In the genomic region with DNA sequence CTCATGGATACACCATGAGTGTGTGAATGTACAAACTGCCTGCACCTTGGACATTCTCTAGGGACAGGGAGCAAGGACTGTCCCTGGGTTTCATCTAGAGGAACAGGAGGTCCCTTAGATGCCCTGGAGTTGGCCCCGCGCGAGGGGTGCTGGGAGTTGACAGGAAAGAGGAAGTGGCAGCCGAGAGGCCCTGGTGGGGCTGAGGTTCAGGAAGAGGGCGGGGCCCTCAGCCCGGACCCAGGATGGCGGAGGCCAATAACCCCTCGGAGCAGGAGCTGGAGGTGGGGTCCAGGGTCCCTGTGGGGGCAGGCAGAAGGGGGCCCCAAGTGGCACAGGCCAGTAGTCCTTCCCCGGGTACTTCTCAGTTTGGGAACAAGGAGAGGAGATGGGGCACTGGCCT, we compare ENCODE assay signal across 1 cellular context.
TF ChIP-seq lines count a peak whose summit lies in the region.

No MANE protein-coding gene starts in this region.

TF ChIP-seq in WTC11, 78 proteins besides CTCF, POLR2A, EP300 and RAD21 (continued from another document):
- no peak for TF ChIP-seq IRF2 (CRISPR knock-in tag; IDR thresholded peaks at IDR 0.05; ENCODE audit: borderline replicate concordance, low read depth)
- no peak for TF ChIP-seq CBFB (CRISPR knock-in tag; IDR thresholded peaks at IDR 0.05; ENCODE audit: low read depth)
- TF ChIP-seq, protein P1, sequence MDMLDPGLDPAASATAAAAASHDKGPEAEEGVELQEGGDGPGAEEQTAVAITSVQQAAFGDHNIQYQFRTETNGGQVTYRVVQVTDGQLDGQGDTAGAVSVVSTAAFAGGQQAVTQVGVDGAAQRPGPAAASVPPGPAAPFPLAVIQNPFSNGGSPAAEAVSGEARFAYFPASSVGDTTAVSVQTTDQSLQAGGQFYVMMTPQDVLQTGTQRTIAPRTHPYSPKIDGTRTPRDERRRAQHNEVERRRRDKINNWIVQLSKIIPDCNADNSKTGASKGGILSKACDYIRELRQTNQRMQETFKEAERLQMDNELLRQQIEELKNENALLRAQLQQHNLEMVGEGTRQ (CRISPR knock-in tag; IDR thresholded peaks at IDR 0.05) = no peak
- no peak for TF ChIP-seq ZNF317 (CRISPR knock-in tag; IDR thresholded peaks at IDR 0.05; ENCODE audit: borderline replicate concordance, low read depth)
- TF ChIP-seq JAZF1 (CRISPR knock-in tag; IDR thresholded peaks at IDR 0.05) = no peak
- TF ChIP-seq ZNF423 (CRISPR knock-in tag; IDR thresholded peaks at IDR 0.05) = no peak
- TF ChIP-seq ZBTB21 (CRISPR knock-in tag; IDR thresholded peaks at IDR 0.05; ENCODE audit: borderline replicate concordance) = no peak
- TF ChIP-seq RELA (CRISPR knock-in tag; IDR thresholded peaks at IDR 0.05; ENCODE audit: borderline replicate concordance) = no peak
- TF ChIP-seq, protein P2, sequence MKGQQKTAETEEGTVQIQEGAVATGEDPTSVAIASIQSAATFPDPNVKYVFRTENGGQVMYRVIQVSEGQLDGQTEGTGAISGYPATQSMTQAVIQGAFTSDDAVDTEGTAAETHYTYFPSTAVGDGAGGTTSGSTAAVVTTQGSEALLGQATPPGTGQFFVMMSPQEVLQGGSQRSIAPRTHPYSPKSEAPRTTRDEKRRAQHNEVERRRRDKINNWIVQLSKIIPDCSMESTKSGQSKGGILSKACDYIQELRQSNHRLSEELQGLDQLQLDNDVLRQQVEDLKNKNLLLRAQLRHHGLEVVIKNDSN (CRISPR knock-in tag; IDR thresholded peaks at IDR 0.05) = no peak
- TF ChIP-seq EMX1 (CRISPR knock-in tag; IDR thresholded peaks at IDR 0.05) = no peak
- TF ChIP-seq ZNF416 (CRISPR knock-in tag; IDR thresholded peaks at IDR 0.05) = no peak
